In the genomic region with DNA sequence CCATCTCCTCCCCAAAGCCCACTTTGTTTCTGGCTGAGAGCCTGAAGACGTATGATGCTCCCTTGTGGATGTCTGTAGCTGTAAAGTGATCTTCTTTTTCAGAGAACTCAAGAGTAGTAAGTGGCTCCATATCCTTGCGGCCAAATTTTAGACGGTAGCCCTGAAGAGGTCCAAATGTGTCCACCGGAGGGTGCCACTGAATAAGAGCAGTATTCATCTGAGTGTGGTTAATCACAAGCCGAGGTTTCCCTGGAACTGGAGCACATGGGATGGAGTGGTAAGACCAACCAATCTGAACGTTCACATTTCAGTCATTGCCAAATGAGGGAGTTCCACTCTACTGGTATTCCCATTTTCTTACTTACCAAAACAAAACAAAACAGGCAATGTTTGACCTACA, we compare ENCODE assay signal across 9 cellular contexts.
A peak's percentile ranks its signal among the peaks of the same experiment; 100 is the strongest.
DNase-seq lines count a peak whose midpoint lies in the region; ATAC-seq and TF ChIP-seq lines count a peak whose summit lies in the region.
"Had no signal": no experiment of that assay in that cellular context is flagged by ENCODE, and none has a peak within 500 bp of the region (broad histone marks: within the 10 kb centered on the region; RNA-seq: fewer than 3 reads in every experiment).

No MANE protein-coding gene starts in this region.

- H3K4me3 ChIP-seq in Caco-2 (ENCODE audit: low read depth, low read length) (no peak overlapping the region), NB4 (ENCODE audit: low read depth, low read length) (no peak overlapping the region), cardiac fibroblast (replicated peaks in 1 of 2; ENCODE audit: low read depth in 2 of 2, low read length in 2 of 2) (no peak overlapping the region)

- no peaks in the 10 kb centered on the region for H3K36me3 Mint-ChIP-seq in Caco-2 (ENCODE audit: insufficient read depth, unreplicated experiment)

- no peak for TF ChIP-seq CTCF in Caco-2 (IDR thresholded peaks at IDR 0.05; ENCODE audit: insufficient read depth in 1 of 2, low read depth in 1 of 2, low read length in 1 of 2, severe bottlenecking in 1 of 2, unreplicated experiment in 1 of 2)
- TF ChIP-seq CTCF in NB4 (IDR thresholded peaks at IDR 0.05; ENCODE audit: low read depth, low read length), result peak; percentile 70
- TF ChIP-seq CTCF in cardiac fibroblast (IDR thresholded peaks at IDR 0.05; ENCODE audit: low read depth, low read length), result peak; percentile 19

- H3K4me1 Mint-ChIP-seq in Caco-2 (ENCODE audit: low read depth, unreplicated experiment), result no peaks in the 10 kb centered on the region

- CTCF ChIA-PET in Caco-2 (lab: Charles Lee), result no interaction called here

- H3K27ac Mint-ChIP-seq in Caco-2 (ENCODE audit: unreplicated experiment), result no peak overlapping the region

- H3K27me3 Mint-ChIP-seq in Caco-2 (ENCODE audit: insufficient read depth, unreplicated experiment), result no peaks in the 10 kb centered on the region

- no peaks in the 10 kb centered on the region for H3K9me3 ChIP-seq in Caco-2

- intact Hi-C loops in Caco-2 (cut with micrococcal nuclease; ENCODE audit: unreplicated experiment), result loop anchor here (2.0 kb wide), 1 partner anchor 409 kb away; no protein-coding TSS in a partner anchor

- no peak overlapping the region for H3K4me3 Mint-ChIP-seq in Caco-2 (ENCODE audit: unreplicated experiment)
- H3K4me3 Mint-ChIP-seq: activated T-cell treated with anti-CD3 and anti-CD28 coated beads, Interleukin-2, amount 50 U/mL, for 4 hours had no signal

- BruUV-seq in Caco-2 (replicated peaks; lab: Mats Ljungman, UMichigan), result no TSS peak

- no peak for TF ChIP-seq POLR2A in NB4 (IDR thresholded peaks at IDR 0.05; ENCODE audit: extremely low read depth, insufficient read length)

- POLR2A ChIA-PET in Caco-2 (lab: Charles Lee), result no interaction called here

- no peak for ATAC-seq in HG03469 (IDR thresholded peaks at IDR 0.05; ENCODE audit: unreplicated experiment)
- no peak for ATAC-seq in HG03354 (IDR thresholded peaks at IDR 0.05; ENCODE audit: poor library complexity, severe bottlenecking, unreplicated experiment)
- ATAC-seq: activated T-cell treated with anti-CD3 and anti-CD28 coated beads, Interleukin-2, amount 50 U/mL, for 4 hours had no signal

- H3K27me3 ChIP-seq in Caco-2 (replicated peaks; ENCODE audit: control insufficient read depth, insufficient read depth, low read length), result no peaks in the 10 kb centered on the region

- H3K9me3 Mint-ChIP-seq in Caco-2 (ENCODE audit: unreplicated experiment), result peaks cover 10% of the 10 kb centered on the region

- H3K4me1 ChIP-seq in Caco-2, result no peaks in the 10 kb centered on the region

- DNase-seq in Caco-2 (peak; percentile 33 to 36), NB4 (ENCODE audit: low read depth) (peak; percentile 44), cardiac fibroblast (ENCODE audit: low read depth in 2 of 2) (peak; percentile 10 to 39), left kidney (ENCODE audit: low read depth, low spot score) (peak; percentile 62), GM19240 (ENCODE audit: insufficient read length, low spot score) (no peak), dedifferentiated amniotic fluid mesenchymal stem cell (ENCODE audit: extremely low spot score) (no peak)
- DNase-seq: activated T-cell treated with anti-CD3 and anti-CD28 coated beads, Interleukin-2, amount 50 U/mL, for 4 hours had no signal

- no peaks in the 10 kb centered on the region for H3K36me3 ChIP-seq in Caco-2 (ENCODE audit: control insufficient read depth, insufficient read depth, low read length)

Comparison
In these comparisons a context has a peak if more than half of its experiments do, and no peak if none do; other contexts are left out.
1. DNase-seq: peak in Caco-2 (2 of 2), NB4 (single experiment), cardiac fibroblast (2 of 2) and left kidney (single experiment); none in GM19240 (single experiment) and dedifferentiated amniotic fluid mesenchymal stem cell (single experiment).
2. CTCF ChIP-seq: peak in NB4 (single experiment) and cardiac fibroblast (single experiment); none in Caco-2 (0 of 2).